In genomic region chr21:16377120-16377658, GRCh38 we compare ENCODE assay signal across 24 cellular contexts.
DNase-seq lines count a peak whose midpoint lies in the region; ATAC-seq, FAIRE-seq and TF ChIP-seq lines count a peak whose summit lies in the region.
"Had no signal": no experiment of that assay in that cellular context is flagged by ENCODE, and none has a peak within 500 bp of the region (broad histone marks: within the 10 kb centered on the region; RNA-seq: fewer than 3 reads in every experiment).

No MANE protein-coding gene starts in this region.

- H3K27ac ChIP-seq in coronary artery (peak overlapping the region; percentile 49 to 66), mesodermal cell (ENCODE audit: low read depth, low read length, severe bottlenecking) (peak overlapping the region; percentile 65), stomach (peak overlapping the region in 3 of 5 donors; percentile 23 to 35 (median 30)), left lung (no peak overlapping the region)
- H3K27ac ChIP-seq: body of pancreas, foreskin keratinocyte, PC-9, SJSA1, vagina had no signal

- FAIRE-seq in GM12891 (lab: Jason Lieb, UNC): no peak

- H3K27me3 ChIP-seq in stomach (no peaks in the 10 kb centered on the region), left lung (no peaks in the 10 kb centered on the region)
- H3K27me3 ChIP-seq: body of pancreas, foreskin keratinocyte, SJSA1, vagina had no signal

- H3K4me1 ChIP-seq in mesodermal cell (ENCODE audit: control insufficient read depth, insufficient read depth, low read length, poor library complexity, severe bottlenecking): peaks cover 2% of the 10 kb centered on the region
- H3K4me1 ChIP-seq in stomach: peaks cover 0 to 16% (median 3%) of the 10 kb centered on the region in 4 donors
- H3K4me1 ChIP-seq in left lung: no peaks in the 10 kb centered on the region
- H3K4me1 ChIP-seq: body of pancreas, foreskin keratinocyte, SJSA1 had no signal

- ATAC-seq in HG02763 (IDR thresholded peaks at IDR 0.05; ENCODE audit: unreplicated experiment) (no peak), left lung (no peak)
- ATAC-seq: body of pancreas, foreskin keratinocyte, left lobe of liver had no signal

- 92 to 94% methylated on average over 5 to 6 of the region's 6 CpGs for WGBS in mesodermal cell (ENCODE audit: insufficient coverage in 2 of 2), 2 experiments
- 79 to 88% (median 84%) methylated on average over 6 of the region's 6 CpGs for WGBS in stomach, 5 donors

- TF ChIP-seq CTCF in coronary artery (IDR thresholded peaks at IDR 0.05) (no peak), stomach (IDR thresholded peaks at IDR 0.05) (no peak), left lung (IDR thresholded peaks at IDR 0.05) (no peak)

- H3K9me3 ChIP-seq in mesodermal cell (ENCODE audit: control insufficient read depth, low read length) (no peaks in the 10 kb centered on the region), stomach (no peaks in the 10 kb centered on the region), left lung (no peaks in the 10 kb centered on the region)
- H3K9me3 ChIP-seq: body of pancreas, SJSA1, vagina had no signal

- H3K36me3 ChIP-seq in mesodermal cell (ENCODE audit: control insufficient read depth, insufficient read depth, low read length) (no peaks in the 10 kb centered on the region), stomach (no peaks in the 10 kb centered on the region), left lung (no peaks in the 10 kb centered on the region)
- H3K36me3 ChIP-seq: SJSA1, vagina had no signal

- DNase-seq in H4 (ENCODE audit: low spot score): peak; percentile 14
- DNase-seq in coronary artery (ENCODE audit: low spot score): no peak
- no peak for DNase-seq in stomach
- DNase-seq in left lung: no peak
- no peak for DNase-seq in NCI-H2081 treated with DMSO at 0.1 percent for 48 hours (lab: John Stamatoyannopoulos, UW)
- DNase-seq in GM12891 (ENCODE audit: insufficient read length, low spot score): no peak
- DNase-seq: activated CD4-positive, alpha-beta memory T cell treated with anti-CD3 and anti-CD28 coated beads for 36 hours; activated naive CD4-positive, alpha-beta T cell; activated T-cell treated with anti-CD3 and anti-CD28 coated beads for 4 hours; body of pancreas; DMS53; foreskin keratinocyte; NCI-H187; NCI-H2227 treated with DMSO at 0.1 percent for 48 hours; NCI-H82; nucleus accumbens; PC-9; stimulated activated CD4-positive, alpha-beta T cell treated with anti-CD3 and anti-CD28 coated beads, Interleukin-2, amount 100 ng/mL, for 48 hours had no signal

- TF ChIP-seq EP300 in stomach (IDR thresholded peaks at IDR 0.05): no peak

- H3K4me3 ChIP-seq in coronary artery (no peak overlapping the region), mesodermal cell (ENCODE audit: extremely low read depth, insufficient read depth, low read length, poor library complexity, severe bottlenecking) (no peak overlapping the region), stomach (no peak overlapping the region), left lung (no peak overlapping the region)
- H3K4me3 ChIP-seq: body of pancreas, PC-9, SJSA1, skin epidermis, vagina had no signal

- TF ChIP-seq POLR2A in stomach (IDR thresholded peaks at IDR 0.05) (no peak), GM12891 (IDR thresholded peaks at IDR 0.05; ENCODE audit: low read depth, low read length) (no peak)

- intact Hi-C loops in stomach (cut with DNase I; ENCODE audit: low total_unique reads): no loop called here
- intact Hi-C loops in left lung (cut with DNase I): no loop called here

TF ChIP-seq in GM12891, 5 proteins besides CTCF, POLR2A, EP300 and RAD21:
- TF ChIP-seq POLR2AphosphoS5 (IDR thresholded peaks at IDR 0.05; ENCODE audit: low read depth, low read length) (no peak), TAF1 (IDR thresholded peaks at IDR 0.05; ENCODE audit: low read depth, low read length) (no peak), POU2F2 (IDR thresholded peaks at IDR 0.05; ENCODE audit: low read depth, low read length) (no peak), SPI1 (IDR thresholded peaks at IDR 0.05; ENCODE audit: low read depth, low read length) (no peak), PAX5 (IDR thresholded peaks at IDR 0.05; ENCODE audit: insufficient read depth, low read length, severe bottlenecking) (no peak)
TF ChIP-seq in GM12891: peak in this region for 0.

Comparison
In these comparisons a context has a peak if more than half of its experiments do, and no peak if none do; other contexts are left out.
1. H3K27ac ChIP-seq: peak in coronary artery (2 of 2), mesodermal cell (single experiment) and stomach (3 of 5); none in left lung (0 of 2).